Comparison of ENCODE assay signal across 24 cellular contexts in the genomic region with DNA sequence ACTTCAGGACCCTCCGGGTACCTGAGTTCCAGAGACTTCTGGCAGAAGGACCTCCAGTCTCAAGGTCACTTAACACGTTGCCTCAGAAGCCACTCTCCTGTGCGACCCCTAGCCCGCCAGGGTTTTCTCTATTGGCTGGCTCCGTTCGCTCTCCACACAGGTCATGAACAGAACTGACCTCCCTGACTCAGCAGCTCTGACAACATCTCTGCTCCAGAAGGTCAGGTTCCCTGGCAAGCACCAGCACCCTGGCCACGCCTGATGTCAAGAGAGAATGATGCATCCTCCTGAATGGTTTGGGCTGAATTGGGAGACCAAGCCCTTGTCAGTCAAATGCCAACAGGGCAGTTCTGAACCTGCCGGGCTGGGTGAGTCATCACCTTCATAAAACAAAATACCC.
DNase-seq lines count a peak whose midpoint lies in the region; ATAC-seq, FAIRE-seq and TF ChIP-seq lines count a peak whose summit lies in the region.
"Had no signal": no experiment of that assay in that cellular context is flagged by ENCODE, and none has a peak within 500 bp of the region (broad histone marks: within the 10 kb centered on the region; RNA-seq: fewer than 3 reads in every experiment).

No MANE protein-coding gene starts in this region.

- H3K9me1 ChIP-seq in keratinocyte (ENCODE audit: control insufficient read depth, extremely low read depth, insufficient read depth, low read length) = peaks cover 2% of the 10 kb centered on the region

- H3K9ac ChIP-seq in HCT116 (ENCODE audit: low read length) (no peak overlapping the region), keratinocyte (ENCODE audit: control insufficient read depth, extremely low read depth, insufficient read depth, low read length) (no peak overlapping the region)
- H3K9ac ChIP-seq: SK-N-SH had no signal

- DNase-seq in COLO668 (lab: John Stamatoyannopoulos, UW; ENCODE audit: unreplicated experiment) = peak; percentile 19
- DNase-seq in HCT116 (ENCODE audit: low read depth, low spot score) = no peak
- peak; percentile 54 for DNase-seq in SW480 (ENCODE audit: low spot score)
- DNase-seq in keratinocyte (ENCODE audit: low read depth, low spot score) = peak; percentile 41
- no peak for DNase-seq in NCI-H1694 (lab: John Stamatoyannopoulos, UW)
- DNase-seq: activated CD4-positive, alpha-beta T cell treated with anti-CD3 and anti-CD28 coated beads for 36 hours; activated CD8-positive, alpha-beta memory T cell treated with anti-CD3 and anti-CD28 coated beads for 24 hours; activated effector memory CD4-positive, alpha-beta T cell treated with anti-CD3 and anti-CD28 coated beads, Interleukin-2, amount 50 U/mL, for 16 hours; dermis blood vessel endothelial cell; hypothalamus; immature natural killer cell; left ventricle myocardium inferior; naive thymus-derived CD8-positive, alpha-beta T cell; NCI-H2171; NCI-H524; nucleus accumbens; SK-N-SH; T-helper 17 cell had no signal

- H3K4me3 ChIP-seq in HCT116 (replicated peaks in 1 of 2; ENCODE audit: low read depth in 1 of 2, low read length in 2 of 2) (no peak overlapping the region), keratinocyte (ENCODE audit: control insufficient read depth in 2 of 3, extremely low read depth in 1 of 3, insufficient read depth in 2 of 3, low read depth in 1 of 3, low read length in 3 of 3) (no peak overlapping the region)
- H3K4me3 ChIP-seq: left ventricle myocardium inferior, thoracic aorta had no signal

- TF ChIP-seq CTCF in HCT116 (IDR thresholded peaks at IDR 0.05 in 2 of 3, conservative IDR thresholded peaks at IDR 0.05 in 1 of 3; ENCODE audit: borderline replicate concordance in 1 of 3, insufficient read depth in 1 of 3, low read depth in 2 of 3, low read length in 2 of 3) = no peak
- TF ChIP-seq CTCF in keratinocyte (optimal IDR thresholded peaks at IDR 0.05 in 1 of 3, IDR thresholded peaks at IDR 0.05 in 1 of 3, conservative IDR thresholded peaks at IDR 0.05 in 1 of 3; ENCODE audit: extremely low read depth in 1 of 3, insufficient read depth in 2 of 3, low read length in 3 of 3) = no peak

- TF ChIP-seq RAD21 in HCT116 (IDR thresholded peaks at IDR 0.05; ENCODE audit: low read depth) = no peak

- H2AFZ ChIP-seq in HCT116 (ENCODE audit: low read depth, low read length, poor library complexity, severe bottlenecking) (no peak overlapping the region), keratinocyte (ENCODE audit: control insufficient read depth, low read length) (no peak overlapping the region)

- dilution Hi-C loops in keratinocyte (cut with MboI; ENCODE audit: extremely low pct_ligation_motif_present, low sequenced_read_pairs) = loop anchor here (25.0 kb wide), 1 partner anchor 369 kb away; no protein-coding TSS in a partner anchor

- ATAC-seq in HCT116 (peak; percentile 49; the same call in 1 of the 2 replicates), HG03108 (IDR thresholded peaks at IDR 0.05; ENCODE audit: unreplicated experiment) (no peak), HG03565 (IDR thresholded peaks at IDR 0.05; ENCODE audit: unreplicated experiment) (no peak)
- ATAC-seq: activated CD4-positive, alpha-beta T cell treated with anti-CD3 and anti-CD28 coated beads for 36 hours; naive thymus-derived CD8-positive, alpha-beta T cell; T-helper 17 cell had no signal

- no peak overlapping the region for H3K27ac ChIP-seq in HCT116 (ENCODE audit: low read depth, low read length)
- no peak overlapping the region for H3K27ac ChIP-seq in keratinocyte (ENCODE audit: control insufficient read depth, insufficient read depth, low read length)
- H3K27ac ChIP-seq: left ventricle myocardium inferior, thoracic aorta had no signal

- TF ChIP-seq POLR2A in HCT116 (IDR thresholded peaks at IDR 0.05; ENCODE audit: borderline replicate concordance, extremely low read depth, insufficient read depth, insufficient read length) = no peak

- H3K36me3 ChIP-seq in HCT116 (ENCODE audit: control insufficient read depth in 1 of 2, insufficient read depth in 2 of 2, low read length in 2 of 2) (no peaks in the 10 kb centered on the region), keratinocyte (ENCODE audit: control insufficient read depth in 2 of 2, extremely low read depth in 1 of 2, insufficient read depth in 2 of 2, low read length in 2 of 2) (no peaks in the 10 kb centered on the region)
- H3K36me3 ChIP-seq: left ventricle myocardium inferior, thoracic aorta had no signal

- H3K79me2 ChIP-seq in HCT116 (ENCODE audit: insufficient read depth, low read length) (no peaks in the 10 kb centered on the region), keratinocyte (ENCODE audit: control insufficient read depth, insufficient read depth, low read length) (no peaks in the 10 kb centered on the region)

- H3K9me3 ChIP-seq in HCT116 (ENCODE audit: control insufficient read depth in 1 of 2, insufficient read depth in 1 of 2, low read depth in 1 of 2, low read length in 2 of 2) (no peaks in the 10 kb centered on the region), keratinocyte (ENCODE audit: control insufficient read depth, low read depth, low read length) (no peaks in the 10 kb centered on the region)
- H3K9me3 ChIP-seq: SK-N-SH, thoracic aorta had no signal

- no peaks in the 10 kb centered on the region for H3K9me2 ChIP-seq in HCT116 (ENCODE audit: insufficient read depth)
- H3K9me2 ChIP-seq: SK-N-SH had no signal

- CTCF ChIA-PET in HCT116 (lab: Charles Lee) = no interaction called here

- H3K27me3 ChIP-seq in HCT116 (ENCODE audit: insufficient read depth, low read length) (peaks cover 3% of the 10 kb centered on the region; the same call in 1 of the 2 replicates), keratinocyte (ENCODE audit: control insufficient read depth, extremely low read depth, insufficient read depth, low read length) (peaks cover 4% of the 10 kb centered on the region)

- H3K4me2 ChIP-seq in HCT116 (ENCODE audit: low read length) (no peak overlapping the region), keratinocyte (ENCODE audit: control insufficient read depth, extremely low read depth, insufficient read depth, low read depth, low read length) (peak overlapping the region; percentile 4)
- H3K4me2 ChIP-seq: SK-N-SH had no signal

- RAD21 ChIA-PET in HCT116 (lab: Charles Lee; ENCODE audit: low non-redundant PET in 1 of 2, low total read pairs in 2 of 2, uncharacterized antibody in 2 of 2, unreplicated experiment in 2 of 2) = no interaction called here

- POLR2A ChIA-PET in HCT116 (lab: Charles Lee) = no interaction called here

- H4K20me1 ChIP-seq in HCT116 (ENCODE audit: insufficient read depth) = no peaks in the 10 kb centered on the region
- H4K20me1 ChIP-seq in keratinocyte (ENCODE audit: control insufficient read depth, extremely low read depth, insufficient read depth, low read length) = no peaks in the 10 kb centered on the region

- FAIRE-seq in keratinocyte (lab: Jason Lieb, UNC) = peak; percentile 84
- FAIRE-seq: G401.6, GM19239, urothelium cell line had no signal

- BruUV-seq in HCT116 (replicated peaks; lab: Mats Ljungman, UMichigan) = no TSS peak

- intact Hi-C loops in HCT116 (cut with micrococcal nuclease) = no loop called here

- peaks cover 0 to 3% of the 10 kb centered on the region in 2 experiments; a peak in 2 of 4 replicates for H3K4me1 ChIP-seq in HCT116 (ENCODE audit: control insufficient read depth in 1 of 2, insufficient read depth in 2 of 2, low read length in 2 of 2)
- H3K4me1 ChIP-seq in keratinocyte (ENCODE audit: control insufficient read depth, extremely low read depth, insufficient read depth, low read length) = peaks cover 8% of the 10 kb centered on the region
- H3K4me1 ChIP-seq: left ventricle myocardium inferior had no signal

TF ChIP-seq in HCT116, 20 proteins besides CTCF, POLR2A, EP300 and RAD21:
- TF ChIP-seq YY1 (IDR thresholded peaks at IDR 0.05; ENCODE audit: extremely low read depth, insufficient replicate concordance, low read depth, low read length) (no peak), SIN3A (IDR thresholded peaks at IDR 0.05; ENCODE audit: low read depth) (no peak), CBX3 (IDR thresholded peaks at IDR 0.05; ENCODE audit: low read depth) (no peak), ZFX (IDR thresholded peaks at IDR 0.05) (no peak), ELF1 (IDR thresholded peaks at IDR 0.05; ENCODE audit: borderline replicate concordance, low read depth) (no peak), ZNF274 (IDR thresholded peaks at IDR 0.05; ENCODE audit: low read depth, low read length) (no peak), CEBPB (IDR thresholded peaks at IDR 0.05; ENCODE audit: low read depth) (no peak), SP1 (IDR thresholded peaks at IDR 0.05; ENCODE audit: low read depth) (no peak)
- TF ChIP-seq, protein P1, sequence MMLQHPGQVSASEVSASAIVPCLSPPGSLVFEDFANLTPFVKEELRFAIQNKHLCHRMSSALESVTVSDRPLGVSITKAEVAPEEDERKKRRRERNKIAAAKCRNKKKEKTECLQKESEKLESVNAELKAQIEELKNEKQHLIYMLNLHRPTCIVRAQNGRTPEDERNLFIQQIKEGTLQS (IDR thresholded peaks at IDR 0.05) = no peak

Comparison
In these comparisons a context has a peak if more than half of its experiments do, and no peak if none do; other contexts are left out.
1. DNase-seq: peak in COLO668 (single experiment), SW480 (single experiment) and keratinocyte (single experiment); none in HCT116 (single experiment) and NCI-H1694 (single experiment).